Comparison of ENCODE assay signal across 20 cellular contexts in genomic region chr5:107458322-107458721, GRCh38.
DNase-seq lines count a peak whose midpoint lies in the region; ATAC-seq, FAIRE-seq and TF ChIP-seq lines count a peak whose summit lies in the region.
"Had no signal": no experiment of that assay in that cellular context is flagged by ENCODE, and none has a peak within 500 bp of the region (broad histone marks: within the 10 kb centered on the region; RNA-seq: fewer than 3 reads in every experiment).

No MANE protein-coding gene starts in this region.

- no peak overlapping the region for H3K14ac ChIP-seq in mesenchymal stem cell (ENCODE audit: low read length in 2 of 2)

- POLR2A ChIA-PET in OCI-LY7 (lab: Charles Lee) = interaction anchor here (1.0 kb wide), 2 partner anchors 55 to 115 kb away, joined by 3 to 4 read pairs; no protein-coding TSS in a partner anchor

- H3K79me1 ChIP-seq in mesenchymal stem cell (replicated peaks; ENCODE audit: low read length, poor library complexity, severe bottlenecking) = peaks cover 2% of the 10 kb centered on the region

- no peak overlapping the region for H3K27ac ChIP-seq in OCI-LY7 (ENCODE audit: low read depth, low read length, poor library complexity, severe bottlenecking)
- peak overlapping the region; percentile 64 for H3K27ac ChIP-seq in mesenchymal stem cell (ENCODE audit: low read length, poor library complexity, severe bottlenecking)
- no peak overlapping the region for H3K27ac ChIP-seq in small intestine (ENCODE audit: low read depth in 1 of 2, low read length in 1 of 2)

- no peak overlapping the region for H4K91ac ChIP-seq in mesenchymal stem cell (ENCODE audit: low read length)

- no peak overlapping the region for H4K8ac ChIP-seq in mesenchymal stem cell (ENCODE audit: low read length)

- H3K4me1 Mint-ChIP-seq in Calu3 (ENCODE audit: low read depth, unreplicated experiment) = peaks cover 91% of the 10 kb centered on the region
- H3K4me1 Mint-ChIP-seq: CD4-positive, alpha-beta memory T cell had no signal

- H3K9me3 ChIP-seq in OCI-LY7 (ENCODE audit: low read length) = no peaks in the 10 kb centered on the region
- no peaks in the 10 kb centered on the region for H3K9me3 ChIP-seq in mesenchymal stem cell (ENCODE audit: control insufficient read depth, low read length)
- H3K9me3 ChIP-seq in small intestine (ENCODE audit: control insufficient read depth, low read depth) = no peaks in the 10 kb centered on the region
- H3K9me3 ChIP-seq: HAP-1 had no signal

- ATAC-seq in HG02759 (IDR thresholded peaks at IDR 0.05; ENCODE audit: unreplicated experiment) = no peak
- ATAC-seq: GM12878 had no signal

- no peak overlapping the region for H2BK5ac ChIP-seq in mesenchymal stem cell (ENCODE audit: low read depth, low read length, poor library complexity, severe bottlenecking)

- peak overlapping the region; percentile 86 for H2AK5ac ChIP-seq in mesenchymal stem cell (ENCODE audit: low read length, severe bottlenecking)

- H2BK15ac ChIP-seq in mesenchymal stem cell (ENCODE audit: low read depth, poor library complexity, severe bottlenecking) = no peak overlapping the region

- CTCF ChIA-PET in Calu3 (lab: Charles Lee) = interaction anchor here (0.7 kb wide), 1 partner anchor 114 kb away, joined by 3 read pairs; no protein-coding TSS in a partner anchor
- CTCF ChIA-PET in OCI-LY7 (lab: Charles Lee; ENCODE audit: unreplicated experiment) = no interaction called here

- no peaks in the 10 kb centered on the region for H3K9me3 Mint-ChIP-seq in Calu3 (ENCODE audit: low read depth, unreplicated experiment)
- H3K9me3 Mint-ChIP-seq: CD4-positive, alpha-beta memory T cell; HFFc6 had no signal

- H3K9ac ChIP-seq in mesenchymal stem cell (ENCODE audit: low read length) = no peak overlapping the region

- TF ChIP-seq CTCF in Calu3 (IDR thresholded peaks at IDR 0.05; ENCODE audit: unreplicated experiment) = no peak
- TF ChIP-seq CTCF in OCI-LY7 (conservative IDR thresholded peaks at IDR 0.05; ENCODE audit: low read length) = no peak

- H3K4me2 ChIP-seq in OCI-LY7 (ENCODE audit: low read length) (no peak overlapping the region), mesenchymal stem cell (ENCODE audit: low read length, poor library complexity, severe bottlenecking) (no peak overlapping the region)

- no peak overlapping the region for H3K4ac ChIP-seq in mesenchymal stem cell (ENCODE audit: low read depth in 1 of 2, low read length in 2 of 2)

- H4K20me1 ChIP-seq in OCI-LY7 (ENCODE audit: insufficient read depth, low read length) = no peaks in the 10 kb centered on the region

- intact Hi-C loops in Calu3 (cut with micrococcal nuclease; ENCODE audit: unreplicated experiment) = no loop called here
- intact Hi-C loops in OCI-LY7 (cut with micrococcal nuclease; ENCODE audit: unreplicated experiment) = no loop called here

- no peaks in the 10 kb centered on the region for H3K9me2 ChIP-seq in OCI-LY7 (ENCODE audit: insufficient read depth, low read length)

- no peak for FAIRE-seq in small intestine (lab: Jason Lieb, UNC)
- no peak for FAIRE-seq in RCC 7860 (lab: Jason Lieb, UNC)
- FAIRE-seq: GM12878, GM19239, H54 had no signal

- WGBS in mesenchymal stem cell = 98% methylated on average over 4 of the region's 5 CpGs
- 15 to 61% (median 38%) methylated on average over 5 of the region's 5 CpGs for WGBS in small intestine, 3 donors

- H3K4me3 ChIP-seq in OCI-LY7 (ENCODE audit: low read depth, low read length, poor library complexity, severe bottlenecking) (no peak overlapping the region), mesenchymal stem cell (ENCODE audit: insufficient read depth in 1 of 2, low read depth in 1 of 2, low read length in 2 of 2) (no peak overlapping the region), small intestine (ENCODE audit: low read depth in 1 of 2, low read length in 2 of 2) (no peak overlapping the region)
- H3K4me3 ChIP-seq: GM12878, HAP-1 had no signal

- peaks cover 74% of the 10 kb centered on the region for H3K4me1 ChIP-seq in OCI-LY7 (ENCODE audit: insufficient read depth, low read length, poor library complexity, severe bottlenecking)
- peaks cover 11% of the 10 kb centered on the region for H3K4me1 ChIP-seq in mesenchymal stem cell (ENCODE audit: control insufficient read depth, insufficient read depth, low read depth, low read length)
- H3K4me1 ChIP-seq in small intestine (ENCODE audit: control insufficient read depth in 2 of 2, insufficient read depth in 1 of 2, low read depth in 1 of 2, low read length in 1 of 2) = peaks cover 0 to 2% of the 10 kb centered on the region in 2 donors

- H3K27ac Mint-ChIP-seq in Calu3 (ENCODE audit: unreplicated experiment) = peak overlapping the region; percentile 88
- H3K27ac Mint-ChIP-seq: CD4-positive, alpha-beta memory T cell; HFFc6 had no signal

- H3K79me2 ChIP-seq in OCI-LY7 (ENCODE audit: insufficient read depth, low read depth, low read length) = no peaks in the 10 kb centered on the region

- DNase-seq in Calu3 = no peak
- DNase-seq in OCI-LY7 (ENCODE audit: low spot score) = no peak
- no peak for DNase-seq in mesenchymal stem cell
- peak; percentile 62 for DNase-seq in small intestine
- DNase-seq in NCI-H526 (lab: John Stamatoyannopoulos, UW) = no peak
- DNase-seq in RCC 7860 (ENCODE audit: low spot score) = no peak
- DNase-seq: 8988T; C1 segment of cervical spinal cord; CD4-positive, alpha-beta memory T cell; COR-L47; DMS153; DND-41; GDM1; GOT3; HFFc6 had no signal

- H2AFZ ChIP-seq in OCI-LY7 (ENCODE audit: low read length) (peak overlapping the region; percentile 76; the same call in 1 of the 2 replicates), mesenchymal stem cell (ENCODE audit: low read depth, low read length) (no peak overlapping the region)

- no peak overlapping the region for H3K4me3 Mint-ChIP-seq in Calu3 (ENCODE audit: low read depth, unreplicated experiment)
- H3K4me3 Mint-ChIP-seq: CD4-positive, alpha-beta memory T cell; HFFc6 had no signal

- H3K36me3 ChIP-seq in OCI-LY7 (ENCODE audit: insufficient read depth, low read length) (no peaks in the 10 kb centered on the region), mesenchymal stem cell (ENCODE audit: control insufficient read depth in 1 of 2, insufficient read depth in 2 of 2, low read depth in 1 of 2, low read length in 2 of 2) (no peaks in the 10 kb centered on the region), small intestine (ENCODE audit: control insufficient read depth in 2 of 2, insufficient read depth in 2 of 2, low read length in 2 of 2) (no peaks in the 10 kb centered on the region)
- H3K36me3 ChIP-seq: HAP-1 had no signal

- H3K18ac ChIP-seq in mesenchymal stem cell (ENCODE audit: low read depth in 1 of 2, low read length in 2 of 2) = no peak overlapping the region

- no TSS peak for BruUV-seq in Calu3 (replicated peaks; lab: Mats Ljungman, UMichigan)
- BruUV-seq in OCI-LY7 (replicated peaks; lab: Mats Ljungman, UMichigan) = no TSS peak

- H3K27me3 ChIP-seq in mesenchymal stem cell (ENCODE audit: control insufficient read depth in 1 of 2, insufficient read depth in 1 of 2, low read length in 2 of 2) = no peaks in the 10 kb centered on the region
- no peaks in the 10 kb centered on the region for H3K27me3 ChIP-seq in small intestine (ENCODE audit: control insufficient read depth in 2 of 2, insufficient read depth in 2 of 2, low read length in 2 of 2)

- H2BK12ac ChIP-seq in mesenchymal stem cell (ENCODE audit: low read length in 2 of 2) = no peak overlapping the region

- H3K36me3 Mint-ChIP-seq in Calu3 (ENCODE audit: insufficient read depth, unreplicated experiment) = peaks cover 37% of the 10 kb centered on the region
- H3K36me3 Mint-ChIP-seq: CD4-positive, alpha-beta memory T cell had no signal

- no peaks in the 10 kb centered on the region for H3K27me3 Mint-ChIP-seq in Calu3 (ENCODE audit: unreplicated experiment)

- no peak overlapping the region for H3K23ac ChIP-seq in mesenchymal stem cell (ENCODE audit: low read length in 2 of 2)

- H2BK120ac ChIP-seq in mesenchymal stem cell (ENCODE audit: low read depth, low read length) = no peak overlapping the region
